8 cellular contexts compared by ENCODE assay signal in the genomic region with DNA sequence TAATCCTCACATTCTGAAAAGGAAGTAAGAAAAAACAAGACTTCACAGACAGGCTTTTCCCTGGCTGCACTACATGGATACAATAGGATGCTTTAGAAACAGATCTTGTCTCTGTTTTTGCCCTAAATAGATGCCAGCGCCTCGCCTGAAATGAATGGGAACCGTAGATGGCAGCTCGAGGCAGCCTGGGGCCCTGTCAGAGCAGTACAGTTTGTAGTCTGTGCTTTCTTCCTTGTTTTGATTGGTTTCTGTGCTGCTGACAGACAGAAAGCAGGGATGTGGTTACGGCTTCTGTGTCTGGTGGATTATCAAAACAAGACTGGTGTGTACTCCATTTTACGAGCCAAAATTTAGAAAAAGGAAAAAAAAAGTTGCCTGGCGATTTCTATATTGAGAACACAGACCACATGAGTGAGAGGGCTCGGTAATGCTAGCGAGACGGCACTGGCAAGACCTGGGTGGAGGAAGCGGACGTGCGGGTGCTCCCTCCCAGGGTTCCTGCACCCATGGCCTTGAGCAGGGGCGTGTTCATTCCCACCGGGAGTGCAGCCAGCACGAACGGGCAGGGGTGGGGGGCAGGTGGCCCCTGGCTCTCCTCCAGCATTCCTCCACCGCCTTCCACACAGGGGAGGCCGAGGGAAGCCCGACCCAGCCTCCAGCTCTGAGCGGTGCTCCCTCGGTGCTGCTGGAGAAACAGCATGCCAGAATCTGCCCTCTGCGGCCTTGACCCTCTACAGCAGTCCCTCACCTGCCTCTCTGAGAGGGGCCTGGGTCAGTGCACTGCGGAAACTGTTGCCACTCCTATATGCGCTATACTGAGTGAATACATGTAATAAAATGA. TPM values are rescaled to one million over a fixed set of nuclear protein-coding genes. Genes with fewer than 3 reads are reported as not detected.
DNase-seq lines count a peak whose midpoint lies in the region; ATAC-seq and TF ChIP-seq lines count a peak whose summit lies in the region.

No MANE protein-coding gene starts in this region.

- no peak for TF ChIP-seq RAD21 in liver (IDR thresholded peaks at IDR 0.05)

- WGBS in liver = 29% methylated on average over 25 of the region's 25 CpGs

- ATAC-seq in GM19455 (IDR thresholded peaks at IDR 0.05; ENCODE audit: unreplicated experiment) (peak; percentile 47), HG03521 (IDR thresholded peaks at IDR 0.05; ENCODE audit: unreplicated experiment) (peak; percentile 61)
- ATAC-seq in stimulated activated memory B cell treated with anti-CD40 and anti-IgM and Interleukin-4, amounts not matched to agents 10 μg/mL and 1 μg/mL and 100 μg/mL, for 72 hours = peak; percentile 83

- peaks cover 78% of the 10 kb centered on the region for H3K4me1 Mint-ChIP-seq in stimulated activated memory B cell treated with anti-CD40 and anti-IgM and Interleukin-4, amounts not matched to agents 10 μg/mL and 1 μg/mL and 100 μg/mL, for 72 hours

- H3K4me1 ChIP-seq in BLaER1 (peaks cover 80% of the 10 kb centered on the region), liver (ENCODE audit: control insufficient read depth in 4 of 4, insufficient read depth in 4 of 4, low read length in 3 of 4) (peaks cover 14 to 46% (median 32%) of the 10 kb centered on the region in 4 donors)

- no peaks in the 10 kb centered on the region for H3K27me3 Mint-ChIP-seq in stimulated activated memory B cell treated with anti-CD40 and anti-IgM and Interleukin-4, amounts not matched to agents 10 μg/mL and 1 μg/mL and 100 μg/mL, for 72 hours

- H3K9me3 ChIP-seq in BLaER1 = no peaks in the 10 kb centered on the region
- H3K9me3 ChIP-seq in liver (ENCODE audit: control insufficient read depth in 4 of 4, low read length in 3 of 4) = no peaks in the 10 kb centered on the region

- DNase-seq in activated CD4-positive, CD25-positive, alpha-beta regulatory T cell treated with anti-CD3 and anti-CD28 coated beads, Interleukin-2, amount 50 U/mL, for 16 hours (ENCODE audit: low read depth, low spot score) = peak; percentile 51
- DNase-seq in choroid plexus epithelial cell (ENCODE audit: low read depth) (peak; percentile 94), DMS79 treated with DMSO at 0.1 percent for 48 hours (lab: John Stamatoyannopoulos, UW) (no peak)

- no peaks in the 10 kb centered on the region for H3K36me3 Mint-ChIP-seq in stimulated activated memory B cell treated with anti-CD40 and anti-IgM and Interleukin-4, amounts not matched to agents 10 μg/mL and 1 μg/mL and 100 μg/mL, for 72 hours

- H3K36me3 ChIP-seq in BLaER1 = no peaks in the 10 kb centered on the region
- H3K36me3 ChIP-seq in liver (ENCODE audit: control insufficient read depth in 4 of 4, insufficient read depth in 3 of 4, low read depth in 1 of 4, low read length in 3 of 4) = peaks cover 0 to 2% (median 0%) of the 10 kb centered on the region in 4 donors

- peak overlapping the region; percentile 100 for H3K27ac Mint-ChIP-seq in stimulated activated memory B cell treated with anti-CD40 and anti-IgM and Interleukin-4, amounts not matched to agents 10 μg/mL and 1 μg/mL and 100 μg/mL, for 72 hours

- peak overlapping the region; percentile 91 for H3K4me3 Mint-ChIP-seq in stimulated activated memory B cell treated with anti-CD40 and anti-IgM and Interleukin-4, amounts not matched to agents 10 μg/mL and 1 μg/mL and 100 μg/mL, for 72 hours

- H3K9ac ChIP-seq in BLaER1 = peak overlapping the region; percentile 78
- peak overlapping the region; percentile 53 to 80 for H3K9ac ChIP-seq in liver (ENCODE audit: low read depth in 1 of 2, low read length in 2 of 2)

- TF ChIP-seq CTCF in choroid plexus epithelial cell (conservative IDR thresholded peaks at IDR 0.05; ENCODE audit: low read depth, low read length) (no peak), liver (IDR thresholded peaks at IDR 0.05; ENCODE audit: low read depth, low read length, missing input control) (no peak)

- H3K4me2 ChIP-seq in BLaER1 = peak overlapping the region; percentile 94

- no peaks in the 10 kb centered on the region for H3K9me3 Mint-ChIP-seq in stimulated activated memory B cell treated with anti-CD40 and anti-IgM and Interleukin-4, amounts not matched to agents 10 μg/mL and 1 μg/mL and 100 μg/mL, for 72 hours

- H3K27ac ChIP-seq in BLaER1 (peak overlapping the region; percentile 90), liver (ENCODE audit: low read depth in 1 of 2, low read length in 2 of 2) (peak overlapping the region; percentile 81 to 85)

- no peaks in the 10 kb centered on the region for H4K20me1 ChIP-seq in BLaER1

- H3K27me3 ChIP-seq in BLaER1 (no peaks in the 10 kb centered on the region), liver (ENCODE audit: control insufficient read depth in 4 of 4, insufficient read depth in 4 of 4, low read length in 3 of 4) (no peaks in the 10 kb centered on the region)

- H3K4me3 ChIP-seq in BLaER1 (peak overlapping the region; percentile 58), choroid plexus epithelial cell (ENCODE audit: low read depth, low read length) (peak overlapping the region; percentile 53), liver (ENCODE audit: low read depth in 1 of 3, low read length in 3 of 3) (peak overlapping the region in 1 of 3 donors; percentile 36)

TF ChIP-seq in liver, 16 proteins besides CTCF, POLR2A, EP300 and RAD21:
- TF ChIP-seq SP1 (IDR thresholded peaks at IDR 0.05) (peak; percentile 15), RXRA (IDR thresholded peaks at IDR 0.05) (peak in 1 of 2 donors; percentile 21), NR2F2 (IDR thresholded peaks at IDR 0.05) (peak; percentile 68), ZBTB33 (IDR thresholded peaks at IDR 0.05) (no peak)
TF ChIP-seq in liver: peak in this region for 3.

RNA-seq across cellular contexts. Expression of gene C1QTNF9, which starts 37.5 kb away (rescaled TPM):
- under 1 TPM in 1 of 2 donors, not detected in 1; 0.25 TPM for total RNA-seq in liver
- polyA plus RNA-seq in liver = under 1 TPM; 0.10 to 0.19 TPM
